Comparison of ENCODE assay signal across 8 cellular contexts in the genomic region with DNA sequence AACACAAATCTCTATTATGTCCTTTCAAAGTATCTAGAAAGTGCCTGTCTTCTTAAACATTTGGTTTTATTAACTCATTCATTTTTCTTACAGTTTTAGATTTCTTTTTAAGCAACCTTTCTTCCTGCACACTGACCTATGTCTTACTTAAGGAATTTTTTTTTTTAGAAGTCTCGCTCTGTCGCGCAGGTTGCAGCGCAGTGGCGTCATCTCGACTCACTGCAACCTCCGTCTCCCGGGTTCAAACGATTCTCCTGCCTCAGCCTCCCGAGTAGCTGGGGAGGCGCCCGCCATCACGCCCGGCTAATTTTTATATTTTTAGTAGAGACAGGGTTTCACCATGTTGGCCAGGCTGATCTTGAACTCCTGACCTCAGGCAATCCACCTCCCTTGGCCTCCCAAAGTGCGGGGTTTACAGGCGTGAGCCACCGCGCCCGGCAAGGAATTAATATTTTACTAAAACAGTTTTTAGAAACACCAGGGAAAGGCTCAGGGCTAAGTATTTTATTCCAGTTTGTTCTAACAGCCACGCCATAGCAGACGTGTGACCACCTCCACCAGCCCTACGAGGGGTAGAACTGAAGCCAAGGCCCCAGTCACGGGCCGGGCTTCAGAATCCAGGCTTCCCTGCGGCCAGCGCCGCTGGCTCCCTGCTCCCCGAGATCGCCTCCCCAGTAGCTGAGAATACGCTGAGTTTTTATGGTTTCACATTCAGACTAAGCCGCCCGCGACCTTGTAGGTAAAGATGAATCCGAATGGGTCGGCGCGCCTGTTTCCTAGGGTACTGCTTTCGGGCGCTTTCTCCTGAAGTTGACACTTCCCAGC. TPM values are rescaled to one million over a fixed set of nuclear protein-coding genes. Genes with fewer than 3 reads are reported as not detected.
DNase-seq lines count a peak whose midpoint lies in the region; ATAC-seq and TF ChIP-seq lines count a peak whose summit lies in the region.

No MANE protein-coding gene starts in this region.

- peak; percentile 17 for ATAC-seq in GM21515 (IDR thresholded peaks at IDR 0.05; ENCODE audit: unreplicated experiment)
- no peak; the same call in 1 of the 2 replicates for ATAC-seq in WTC11
- ATAC-seq in stimulated activated naive CD8-positive, alpha-beta T cell treated with anti-CD3 and anti-CD28 coated beads, Interleukin-15, amount 100 ng/mL, for 72 hours = peak; percentile 1

- peaks cover 31% of the 10 kb centered on the region for H3K4me1 Mint-ChIP-seq in WTC11
- H3K4me1 Mint-ChIP-seq in stimulated activated naive CD8-positive, alpha-beta T cell treated with anti-CD3 and anti-CD28 coated beads, Interleukin-15, amount 100 ng/mL, for 72 hours = peaks cover 42% of the 10 kb centered on the region

- H3K4me3 ChIP-seq in dorsolateral prefrontal cortex (peak overlapping the region; percentile 73 to 99 (median 93)), mesodermal cell (ENCODE audit: extremely low read depth, insufficient read depth, low read length, poor library complexity, severe bottlenecking) (peak overlapping the region; percentile 85)

- H3K27me3 Mint-ChIP-seq in WTC11 (ENCODE audit: low read depth) = no peaks in the 10 kb centered on the region
- no peaks in the 10 kb centered on the region for H3K27me3 Mint-ChIP-seq in stimulated activated naive CD8-positive, alpha-beta T cell treated with anti-CD3 and anti-CD28 coated beads, Interleukin-15, amount 100 ng/mL, for 72 hours

- POLR2A ChIA-PET in WTC11 (lab: Charles Lee) = interaction anchor here (0.6 to 1.9 kb wide), 7 partner anchors 11 to 1183 kb away, joined by 3 to 12 read pairs (median 3); a partner anchor contains a TSS

- CTCF ChIA-PET in WTC11 (lab: Charles Lee) = interaction anchor here (1.0 to 1.1 kb wide), 2 partner anchors 19 to 76 kb away, joined by 3 to 7 read pairs; no protein-coding TSS in a partner anchor

- H3K36me3 ChIP-seq in mesodermal cell (ENCODE audit: control insufficient read depth, insufficient read depth, low read length) = peaks cover 14% of the 10 kb centered on the region

- H3K27ac Mint-ChIP-seq in WTC11 = peak overlapping the region; percentile 97
- peak overlapping the region; percentile 98 to 100 for H3K27ac Mint-ChIP-seq in stimulated activated naive CD8-positive, alpha-beta T cell treated with anti-CD3 and anti-CD28 coated beads, Interleukin-15, amount 100 ng/mL, for 72 hours

- H3K4me1 ChIP-seq in mesodermal cell (ENCODE audit: control insufficient read depth, insufficient read depth, low read length, poor library complexity, severe bottlenecking) = peaks cover 10% of the 10 kb centered on the region

- H3K36me3 Mint-ChIP-seq in WTC11 = no peaks in the 10 kb centered on the region; the same call in 1 of the 2 replicates

- TF ChIP-seq CTCF in WTC11 (IDR thresholded peaks at IDR 0.05) (no peak), dorsolateral prefrontal cortex (IDR thresholded peaks at IDR 0.05 in 54 of 56, conservative IDR thresholded peaks at IDR 0.05 in 2 of 56; ENCODE audit: low read depth in 1 of 56, partially characterized antibody in 56 of 56) (no peak)

- DNase-seq in DMS79 (lab: John Stamatoyannopoulos, UW) (peak; percentile 24), Kasumi-1 (lab: John Stamatoyannopoulos, UW) (peak; percentile 30 to 65), WTC11 (ENCODE audit: low spot score) (no peak), dorsolateral prefrontal cortex (peak in 3 of 10 donors; percentile 13 to 52 (median 19)), NCI-H187 (lab: John Stamatoyannopoulos, UW) (no peak)
- DNase-seq in stimulated activated naive CD8-positive, alpha-beta T cell treated with anti-CD3 and anti-CD28 coated beads, Interleukin-15, amount 100 ng/mL, for 72 hours = peak; percentile 45 to 67

- peak overlapping the region; percentile 91 to 100 (median 100) for H3K27ac ChIP-seq in dorsolateral prefrontal cortex
- H3K27ac ChIP-seq in mesodermal cell (ENCODE audit: low read depth, low read length, severe bottlenecking) = peak overlapping the region; percentile 96

- H3K27me3 ChIP-seq in dorsolateral prefrontal cortex = no peaks in the 10 kb centered on the region

- intact Hi-C loops in dorsolateral prefrontal cortex (cut with DNase I) = loop anchor here (1.0 to 10.0 kb wide), 4 partner anchors 17 to 214 kb away; a partner anchor contains a TSS

- peak overlapping the region; percentile 81 for H3K4me3 Mint-ChIP-seq in WTC11
- peak overlapping the region; percentile 92 to 99 for H3K4me3 Mint-ChIP-seq in stimulated activated naive CD8-positive, alpha-beta T cell treated with anti-CD3 and anti-CD28 coated beads, Interleukin-15, amount 100 ng/mL, for 72 hours

- no peaks in the 10 kb centered on the region for H3K9me3 Mint-ChIP-seq in WTC11
- H3K9me3 Mint-ChIP-seq in stimulated activated naive CD8-positive, alpha-beta T cell treated with anti-CD3 and anti-CD28 coated beads, Interleukin-15, amount 100 ng/mL, for 72 hours = no peaks in the 10 kb centered on the region

- 13 to 19% methylated on average over 30 of the region's 39 CpGs for WGBS in mesodermal cell (ENCODE audit: insufficient coverage in 2 of 2), 2 experiments

- no peaks in the 10 kb centered on the region for H3K9me3 ChIP-seq in mesodermal cell (ENCODE audit: control insufficient read depth, low read length)

TF ChIP-seq in WTC11, 78 proteins besides CTCF, POLR2A, EP300 and RAD21:
- TF ChIP-seq CREB1 (CRISPR knock-in tag; IDR thresholded peaks at IDR 0.05) (peak; percentile 8; the same call in 1 of the 2 replicates), SMAD3 (CRISPR knock-in tag; IDR thresholded peaks at IDR 0.05; ENCODE audit: borderline replicate concordance) (no peak)

RNA-seq across cellular contexts. Expression of a gene that starts 0.9 kb away (rescaled TPM):
- total RNA-seq in WTC11 (2021) = 91.0 to 94.4 TPM (median 92.4 TPM) in 3 replicates
- 100 to 1,000 TPM in 97 of 120 experiments, 10 to 100 TPM in 23; 87.7 to 161 (median 115) TPM for total RNA-seq in dorsolateral prefrontal cortex
- 60.0 TPM for polyA plus RNA-seq in mesodermal cell (2013, experiment 1 of 2)
- 57.4 TPM for polyA plus RNA-seq in mesodermal cell (2013, experiment 2 of 2)

RNA-seq across cellular contexts. Expression of a gene that starts 17.6 kb away (rescaled TPM):
- total RNA-seq in WTC11 (2021) (14.3 to 16.7 TPM (median 16.3 TPM) in 3 replicates), dorsolateral prefrontal cortex (10 to 100 TPM in 96 of 120 experiments, 1 to 10 TPM in 24; 5.3 to 24.4 (median 13.1) TPM)
- 34.2 TPM for polyA plus RNA-seq in mesodermal cell (2013, experiment 1 of 2)
- 46.7 TPM for polyA plus RNA-seq in mesodermal cell (2013, experiment 2 of 2)

Comparison
In these comparisons a context has a peak if more than half of its experiments do, and no peak if none do; other contexts are left out.
1. DNase-seq: peak in DMS79 (single experiment), Kasumi-1 (2 of 2) and stimulated activated naive CD8-positive, alpha-beta T cell treated with anti-CD3 and anti-CD28 coated beads, Interleukin-15, amount 100 ng/mL, for 72 hours (2 of 2); none in WTC11 (single experiment) and NCI-H187 (0 of 2).